Comparison of ENCODE assay signal across 11 cellular contexts in genomic region chr14:75234173-75234855, GRCh38. TPM values are rescaled to one million over a fixed set of nuclear protein-coding genes. Genes with fewer than 3 reads are reported as not detected.
DNase-seq lines count a peak whose midpoint lies in the region; ATAC-seq, FAIRE-seq and TF ChIP-seq lines count a peak whose summit lies in the region.
"Had no signal": no experiment of that assay in that cellular context is flagged by ENCODE, and none has a peak within 500 bp of the region (broad histone marks: within the 10 kb centered on the region; RNA-seq: fewer than 3 reads in every experiment).

No MANE protein-coding gene starts in this region.

- TF ChIP-seq EP300 in HepG2 (IDR thresholded peaks at IDR 0.05; ENCODE audit: low read depth in 2 of 2, low read length in 2 of 2) (no peak), HepG2 (CRISPR knock-in tag; IDR thresholded peaks at IDR 0.05; ENCODE audit: borderline replicate concordance) (no peak)

- no peak for TF ChIP-seq CTCF in bronchial epithelial cell (IDR thresholded peaks at IDR 0.05; ENCODE audit: insufficient read depth, low read length, severe bottlenecking)
- TF ChIP-seq CTCF in HepG2 (CRISPR knock-in tag; IDR thresholded peaks at IDR 0.05): no peak
- no peak for TF ChIP-seq CTCF in upper lobe of right lung (IDR thresholded peaks at IDR 0.05)

- H3K27ac ChIP-seq in HepG2 (ENCODE audit: extremely low read length, insufficient read depth, low read length): no peak overlapping the region
- peak overlapping the region; percentile 55 for H3K27ac ChIP-seq in upper lobe of right lung

- ATAC-seq in HepG2 (peak; percentile 60), upper lobe of right lung (peak; percentile 75), GM18870 (IDR thresholded peaks at IDR 0.05; ENCODE audit: unreplicated experiment) (no peak), HG02852 (IDR thresholded peaks at IDR 0.05; ENCODE audit: unreplicated experiment) (no peak)

- CTCF ChIA-PET in HepG2 (lab: Yijun Ruan, JAX; ENCODE audit: low intra/inter-chr PET ratio, low total read pairs): no interaction called here

- H3K27me3 ChIP-seq in bronchial epithelial cell (ENCODE audit: control insufficient read depth, insufficient read depth, low read length) (no peaks in the 10 kb centered on the region), HepG2 (ENCODE audit: control insufficient read depth in 1 of 2, insufficient read depth in 2 of 2, low read length in 2 of 2) (peaks cover 1 to 33% of the 10 kb centered on the region in 2 experiments; a peak in 2 of 5 replicates), upper lobe of right lung (no peaks in the 10 kb centered on the region)

- WGBS in HepG2 (ENCODE audit: low lambda C conversion rate): 7% methylated on average over 10 of the region's 10 CpGs

- TF ChIP-seq RAD21 in HepG2 (CRISPR knock-in tag; IDR thresholded peaks at IDR 0.05): no peak

- H3K4me2 ChIP-seq in HepG2 (ENCODE audit: low read depth, low read length): peak overlapping the region; percentile 61

- H4K20me1 ChIP-seq in HepG2 (ENCODE audit: insufficient read depth, low read length): no peaks in the 10 kb centered on the region

- peaks cover 34% of the 10 kb centered on the region for H3K4me1 ChIP-seq in HepG2 (ENCODE audit: insufficient read depth, low read length)
- peaks cover 11% of the 10 kb centered on the region for H3K4me1 ChIP-seq in upper lobe of right lung

- FAIRE-seq in bronchial epithelial cell (lab: Jason Lieb, UNC) (no peak), HepG2 (lab: Jason Lieb, UNC) (no peak)
- FAIRE-seq: A204.1 had no signal

- H2AFZ ChIP-seq in HepG2 (ENCODE audit: low read length): no peak overlapping the region

- H3K9ac ChIP-seq in HepG2 (ENCODE audit: insufficient read depth, low read depth, low read length): no peak overlapping the region

- peak; percentile 17 for DNase-seq in SKM-1 treated with dmso at 0.1 percent for 144 hours (lab: John Stamatoyannopoulos, UW; ENCODE audit: unreplicated experiment)
- DNase-seq in SKM-1 (lab: John Stamatoyannopoulos, UW; ENCODE audit: unreplicated experiment): no peak
- peak; percentile 79 for DNase-seq in bronchial epithelial cell (ENCODE audit: low read depth)
- peak; percentile 31 for DNase-seq in HepG2 (ENCODE audit: low spot score)
- peak; percentile 73 for DNase-seq in upper lobe of right lung
- no peak for DNase-seq in stimulated activated CD4-positive, alpha-beta T cell treated with anti-CD3 and anti-CD28 coated beads, Interleukin-2, amount 100 ng/mL, for 24 hours
- DNase-seq: KG1; stimulated activated CD4-positive, alpha-beta T cell treated with anti-CD3 and anti-CD28 coated beads, Interleukin-4, amount 100 ng/mL, for 4 hours had no signal

- no peak overlapping the region for H3K4me3 ChIP-seq in bronchial epithelial cell (ENCODE audit: low read depth, low read length)
- H3K4me3 ChIP-seq in HepG2 (replicated peaks in 1 of 3; ENCODE audit: insufficient read depth in 1 of 3, low read depth in 2 of 3, low read length in 3 of 3): peak overlapping the region in 1 of 3 experiments; percentile 43; a peak in 1 of 6 replicates
- H3K4me3 ChIP-seq in upper lobe of right lung: no peak overlapping the region

- H3K9me3 ChIP-seq in HepG2 (ENCODE audit: low read length) (no peaks in the 10 kb centered on the region), upper lobe of right lung (no peaks in the 10 kb centered on the region)

- H3K79me2 ChIP-seq in HepG2 (ENCODE audit: insufficient read depth, low read length): no peaks in the 10 kb centered on the region

- in situ Hi-C loops in HepG2 (cut with HindIII; ENCODE audit: extremely low pct_ligation_motif_present, low pct_unique_long_range_greater_than_20kb): no loop called here

- intact Hi-C loops in HepG2 (cut with micrococcal nuclease; ENCODE audit: unreplicated experiment): loop anchor here (10.0 kb wide), 1 partner anchor 660 kb away; no protein-coding TSS in a partner anchor
- intact Hi-C loops in upper lobe of right lung (cut with DNase I): no loop called here

- H3K36me3 ChIP-seq in bronchial epithelial cell (ENCODE audit: control insufficient read depth, insufficient read depth, low read length) (no peaks in the 10 kb centered on the region), HepG2 (replicated peaks in 1 of 2; ENCODE audit: control insufficient read depth in 1 of 2, insufficient read depth in 2 of 2, low read length in 2 of 2) (no peaks in the 10 kb centered on the region), upper lobe of right lung (no peaks in the 10 kb centered on the region)

- POLR2A ChIA-PET in HepG2 (lab: Yijun Ruan, JAX): no interaction called here

- no peak for TF ChIP-seq POLR2A in HepG2 (IDR thresholded peaks at IDR 0.05; ENCODE audit: insufficient read depth in 1 of 2, low read depth in 2 of 2, low read length in 2 of 2)

- no TSS peak for BruUV-seq in HepG2 (replicated peaks; lab: Mats Ljungman, UMichigan)

TF ChIP-seq in HepG2, 621 proteins besides CTCF, POLR2A, EP300 and RAD21 (continues in another document):
- no peak for TF ChIP-seq GATAD2A (CRISPR knock-in tag; IDR thresholded peaks at IDR 0.05)
- TF ChIP-seq SMARCE1 (IDR thresholded peaks at IDR 0.05; ENCODE audit: borderline replicate concordance): no peak
- TF ChIP-seq DNMT3B (CRISPR knock-in tag; conservative IDR thresholded peaks at IDR 0.05): no peak
- no peak for TF ChIP-seq HOXA3 (CRISPR knock-in tag; IDR thresholded peaks at IDR 0.05)
- peak; percentile 51; the same call in 1 of the 2 replicates for TF ChIP-seq FOSL2 (CRISPR knock-in tag; IDR thresholded peaks at IDR 0.05)
- no peak for TF ChIP-seq ETS1 (CRISPR knock-in tag; IDR thresholded peaks at IDR 0.05)

RNA-seq across cellular contexts. Expression of gene FOS, which starts 44.3 kb away (rescaled TPM):
- total RNA-seq in bronchial epithelial cell (131 and 143 TPM in 2 replicates), HepG2 (2016; rRNA removed; fragmentation: Illumina TruSeq; extraction: Trizol) (4.3 and 24.2 TPM in 2 replicates), upper lobe of right lung (204 TPM)
- total RNA-seq in HepG2 (2016; cell fraction: cytosol; rRNA removed; fragmentation: Illumina TruSeq; extraction: Trizol; ENCODE audit: low read depth): 2.5 and 3.0 TPM in 2 replicates
- 3.4 and 28.3 TPM in 2 replicates for total RNA-seq in HepG2 (2016; cell fraction: insoluble cytoplasmic fraction; rRNA removed; fragmentation: Illumina TruSeq; extraction: Trizol)
- 2.8 and 4.2 TPM in 2 replicates for total RNA-seq in HepG2 (2016; cell fraction: membrane; rRNA removed; fragmentation: Illumina TruSeq; extraction: Trizol)
- total RNA-seq in HepG2 (2016; cell fraction: nucleus; rRNA removed; fragmentation: Illumina TruSeq; extraction: Trizol): 64.4 and 68.6 TPM in 2 replicates
- polyA plus RNA-seq in HepG2 (2011; rRNA removed): 15.9 and 26.2 TPM in 2 replicates
- 8.8 and 9.0 TPM in 2 replicates for polyA plus RNA-seq in HepG2 (2011; cell fraction: cytosol; rRNA removed)
- 83.8 and 92.0 TPM in 2 replicates for polyA plus RNA-seq in HepG2 (2011; cell fraction: nucleus; rRNA removed)
- polyA plus RNA-seq in HepG2 (2012): 4.3 and 4.8 TPM in 2 replicates
- 1.2 and 1.8 TPM in 2 replicates for polyA plus RNA-seq in HepG2 (2016; cell fraction: cytosol; fragmentation: Illumina TruSeq; extraction: Trizol; ENCODE audit: low read depth)
- 5.5 and 10.0 TPM in 2 replicates for polyA plus RNA-seq in HepG2 (2016; cell fraction: insoluble cytoplasmic fraction; fragmentation: Illumina TruSeq; extraction: Trizol; ENCODE audit: low read depth)
- polyA plus RNA-seq in HepG2 (2016; cell fraction: membrane; fragmentation: Illumina TruSeq; extraction: Trizol; ENCODE audit: low read depth): 2.1 and 3.4 TPM in 2 replicates
- 101 and 123 TPM in 2 replicates for polyA plus RNA-seq in HepG2 (2016; cell fraction: nucleus; fragmentation: Illumina TruSeq; extraction: Trizol; ENCODE audit: insufficient read depth, low read depth)
- polyA minus RNA-seq in HepG2 (2011; rRNA and poly(A)+ RNA removed; ENCODE audit: low replicate concordance): 58.4 and 70.4 TPM in 2 replicates
- polyA minus RNA-seq in HepG2 (2011; cell fraction: cytosol; rRNA and poly(A)+ RNA removed): 11.7 and 16.7 TPM in 2 replicates
- polyA minus RNA-seq in HepG2 (2011; cell fraction: nucleus; rRNA and poly(A)+ RNA removed): 128 and 149 TPM in 2 replicates

RNA-seq across cellular contexts. Expression of gene TMED10, which starts 57.9 kb away (rescaled TPM):
- total RNA-seq in bronchial epithelial cell: 244 and 363 TPM in 2 replicates
- total RNA-seq in HepG2 (2016; rRNA removed; fragmentation: Illumina TruSeq; extraction: Trizol): 183 and 311 TPM in 2 replicates
- total RNA-seq in HepG2 (2016; cell fraction: cytosol; rRNA removed; fragmentation: Illumina TruSeq; extraction: Trizol; ENCODE audit: low read depth): 31.8 and 36.6 TPM in 2 replicates
- total RNA-seq in HepG2 (2016; cell fraction: insoluble cytoplasmic fraction; rRNA removed; fragmentation: Illumina TruSeq; extraction: Trizol): 191 and 318 TPM in 2 replicates
- total RNA-seq in HepG2 (2016; cell fraction: membrane; rRNA removed; fragmentation: Illumina TruSeq; extraction: Trizol): 62.0 and 63.6 TPM in 2 replicates
- 252 and 291 TPM in 2 replicates for total RNA-seq in HepG2 (2016; cell fraction: nucleus; rRNA removed; fragmentation: Illumina TruSeq; extraction: Trizol)
- 292 and 377 TPM in 2 replicates for polyA plus RNA-seq in HepG2 (2011; rRNA removed)
- 308 and 326 TPM in 2 replicates for polyA plus RNA-seq in HepG2 (2011; cell fraction: cytosol; rRNA removed)
- polyA plus RNA-seq in HepG2 (2011; cell fraction: nucleus; rRNA removed): 81.4 and 84.1 TPM in 2 replicates
- 131 and 139 TPM in 2 replicates for polyA plus RNA-seq in HepG2 (2012)
- polyA plus RNA-seq in HepG2 (2016; cell fraction: cytosol; fragmentation: Illumina TruSeq; extraction: Trizol; ENCODE audit: low read depth): 36.6 and 41.3 TPM in 2 replicates
- 162 and 165 TPM in 2 replicates for polyA plus RNA-seq in HepG2 (2016; cell fraction: insoluble cytoplasmic fraction; fragmentation: Illumina TruSeq; extraction: Trizol; ENCODE audit: low read depth)
- 58.6 and 59.0 TPM in 2 replicates for polyA plus RNA-seq in HepG2 (2016; cell fraction: membrane; fragmentation: Illumina TruSeq; extraction: Trizol; ENCODE audit: low read depth)
- polyA plus RNA-seq in HepG2 (2016; cell fraction: nucleus; fragmentation: Illumina TruSeq; extraction: Trizol; ENCODE audit: insufficient read depth, low read depth): 306 and 326 TPM in 2 replicates
- polyA minus RNA-seq in HepG2 (2011; rRNA and poly(A)+ RNA removed; ENCODE audit: low replicate concordance): 546 and 919 TPM in 2 replicates
- polyA minus RNA-seq in HepG2 (2011; cell fraction: cytosol; rRNA and poly(A)+ RNA removed): 247 and 332 TPM in 2 replicates
- polyA minus RNA-seq in HepG2 (2011; cell fraction: nucleus; rRNA and poly(A)+ RNA removed): 78.8 and 85.5 TPM in 2 replicates
- total RNA-seq in upper lobe of right lung: 303 TPM

Comparison
In these comparisons a context has a peak if more than half of its experiments do, and no peak if none do; other contexts are left out.
1. DNase-seq: peak in SKM-1 treated with dmso at 0.1 percent for 144 hours (single experiment), bronchial epithelial cell (single experiment), HepG2 (single experiment) and upper lobe of right lung (single experiment); none in SKM-1 (single experiment) and stimulated activated CD4-positive, alpha-beta T cell treated with anti-CD3 and anti-CD28 coated beads, Interleukin-2, amount 100 ng/mL, for 24 hours (0 of 2).
2. ATAC-seq: peak in HepG2 (single experiment) and upper lobe of right lung (single experiment); none in GM18870 (single experiment) and HG02852 (single experiment).